ENCODE assay signal across 8 cellular contexts in genomic region chr11:45917286-45917622, GRCh38. TPM values are rescaled to one million over a fixed set of nuclear protein-coding genes. Genes with fewer than 3 reads are reported as not detected.
A peak's percentile ranks its signal among the peaks of the same experiment; 100 is the strongest.
DNase-seq lines count a peak whose midpoint lies in the region; ATAC-seq and TF ChIP-seq lines count a peak whose summit lies in the region.

No MANE protein-coding gene starts in this region.

- DNase-seq in BJ (ENCODE audit: low read depth) (no peak), astrocyte of the cerebellum (ENCODE audit: low read depth) (no peak), lower lobe of right lung (no peak), aorta (no peak), inferior parietal cortex (ENCODE audit: extremely low spot score) (no peak)
- no peak for DNase-seq in activated effector memory CD4-positive, alpha-beta T cell treated with Interleukin-2 at 50 U/mL for 16 hours

- peaks cover 43% of the 10 kb centered on the region for H3K4me1 ChIP-seq in lower lobe of right lung
- no peaks in the 10 kb centered on the region for H3K4me1 ChIP-seq in aorta (ENCODE audit: control insufficient read depth in 1 of 2, insufficient read depth in 2 of 2, low read length in 2 of 2)

- TF ChIP-seq CTCF in BJ (IDR thresholded peaks at IDR 0.05; ENCODE audit: insufficient read depth, low read depth, low read length) (no peak), astrocyte of the cerebellum (IDR thresholded peaks at IDR 0.05; ENCODE audit: low read depth, low read length, missing control alignments) (no peak), lower lobe of right lung (IDR thresholded peaks at IDR 0.05) (no peak)

- H3K27me3 ChIP-seq in BJ (ENCODE audit: control insufficient read depth, insufficient read depth, low read length) (peaks cover 6% of the 10 kb centered on the region; the same call in 1 of the 2 replicates), lower lobe of right lung (ENCODE audit: low read depth) (peaks cover 8% of the 10 kb centered on the region), aorta (ENCODE audit: control insufficient read depth in 1 of 2, insufficient read depth in 2 of 2, low read length in 1 of 2) (no peaks in the 10 kb centered on the region)

- in situ Hi-C loops in astrocyte of the cerebellum (cut with HindIII; ENCODE audit: low sequenced_read_pairs): no loop called here

- CTCF ChIA-PET in BJ (lab: Yijun Ruan, JAX): no interaction called here

- peak; percentile 0 for ATAC-seq in HG02798 (IDR thresholded peaks at IDR 0.05; ENCODE audit: poor library complexity, unreplicated experiment)
- ATAC-seq in lower lobe of right lung: no peak
- no peak for ATAC-seq in aorta (ENCODE audit: low FRiP score)
- ATAC-seq in HG02870 (IDR thresholded peaks at IDR 0.05; ENCODE audit: unreplicated experiment): no peak

- POLR2A ChIA-PET in BJ (lab: Charles Lee): no interaction called here

- no peaks in the 10 kb centered on the region for H3K9me3 ChIP-seq in lower lobe of right lung
- no peaks in the 10 kb centered on the region for H3K9me3 ChIP-seq in aorta (ENCODE audit: control insufficient read depth, low read length)

- H3K4me3 ChIP-seq in BJ (ENCODE audit: low read depth, low read length): peak overlapping the region; percentile 90
- H3K4me3 ChIP-seq in astrocyte of the cerebellum (ENCODE audit: low read depth, low read length): peak overlapping the region; percentile 94
- H3K4me3 ChIP-seq in lower lobe of right lung: peak overlapping the region; percentile 100
- peak overlapping the region; percentile 80 to 89 for H3K4me3 ChIP-seq in aorta (ENCODE audit: low read length in 2 of 2)

- intact Hi-C loops in lower lobe of right lung (cut with DNase I) (no loop called here), aorta (cut with DNase I) (loop anchor here in 1 of 2 donors (5.0 kb wide), 1 partner anchor 70 kb away; the partner anchor contains the start of gene CRY2)

- peaks cover 18% of the 10 kb centered on the region for H3K36me3 ChIP-seq in BJ (ENCODE audit: control insufficient read depth, insufficient read depth, low read length)
- peaks cover 39% of the 10 kb centered on the region for H3K36me3 ChIP-seq in lower lobe of right lung
- peaks cover 0 to 7% of the 10 kb centered on the region in 2 donors for H3K36me3 ChIP-seq in aorta (ENCODE audit: control insufficient read depth in 1 of 2, insufficient read depth in 2 of 2, low read length in 1 of 2)

- peak overlapping the region; percentile 95 for H3K27ac ChIP-seq in lower lobe of right lung
- peak overlapping the region in 1 of 2 donors; percentile 92 for H3K27ac ChIP-seq in aorta (ENCODE audit: low read depth in 1 of 2, low read length in 2 of 2)

- 4 to 5% methylated on average over 16 of the region's 16 CpGs for WGBS in aorta, 2 donors

RNA-seq across cellular contexts. Expression of gene PEX16, which starts 0.4 kb away (rescaled TPM):
- polyA plus RNA-seq in BJ (2011; rRNA removed) (24.7 and 37.4 TPM in 2 replicates), aorta (10 to 100 TPM; 17.3 to 49.7 TPM)
- polyA minus RNA-seq in BJ (2011; rRNA and poly(A)+ RNA removed): 12.1 and 17.2 TPM in 2 replicates
- total RNA-seq in lower lobe of right lung (22.7 TPM), aorta (10 to 100 TPM; 21.4 to 26.9 TPM)

RNA-seq across cellular contexts. Expression of gene LARGE2, which starts 5.2 kb away (rescaled TPM):
- polyA plus RNA-seq in BJ (2011; rRNA removed) (0.05 TPM in 1 of 2 replicates, not detected in the other), aorta (not detected)
- polyA minus RNA-seq in BJ (2011; rRNA and poly(A)+ RNA removed): not detected in 2 replicates
- total RNA-seq in lower lobe of right lung (5.0 TPM), aorta (under 1 TPM in 1 of 2 donors, not detected in 1; 0.45 TPM)

RNA-seq across cellular contexts. Expression of gene FREY1, which starts 10.2 kb away (rescaled TPM):
- polyA plus RNA-seq in BJ (2011; rRNA removed) (0.22 and 0.33 TPM in 2 replicates), aorta (not detected)
- polyA minus RNA-seq in BJ (2011; rRNA and poly(A)+ RNA removed): 1.1 and 2.1 TPM in 2 replicates
- total RNA-seq in lower lobe of right lung (0.53 TPM), aorta (under 1 TPM; 0.65 to 0.87 TPM)

RNA-seq across cellular contexts. Expression of gene MAPK8IP1, which starts 31.8 kb away (rescaled TPM):
- polyA plus RNA-seq in BJ (2011; rRNA removed) (5.6 and 8.7 TPM in 2 replicates), aorta (1 to 10 TPM; 1.6 to 5.5 TPM)
- polyA minus RNA-seq in BJ (2011; rRNA and poly(A)+ RNA removed): 7.8 and 11.2 TPM in 2 replicates
- total RNA-seq in lower lobe of right lung (7.3 TPM), aorta (1 to 10 TPM; 6.5 to 7.8 TPM)
